Comparison of ENCODE assay signal across 8 cellular contexts in the genomic region with DNA sequence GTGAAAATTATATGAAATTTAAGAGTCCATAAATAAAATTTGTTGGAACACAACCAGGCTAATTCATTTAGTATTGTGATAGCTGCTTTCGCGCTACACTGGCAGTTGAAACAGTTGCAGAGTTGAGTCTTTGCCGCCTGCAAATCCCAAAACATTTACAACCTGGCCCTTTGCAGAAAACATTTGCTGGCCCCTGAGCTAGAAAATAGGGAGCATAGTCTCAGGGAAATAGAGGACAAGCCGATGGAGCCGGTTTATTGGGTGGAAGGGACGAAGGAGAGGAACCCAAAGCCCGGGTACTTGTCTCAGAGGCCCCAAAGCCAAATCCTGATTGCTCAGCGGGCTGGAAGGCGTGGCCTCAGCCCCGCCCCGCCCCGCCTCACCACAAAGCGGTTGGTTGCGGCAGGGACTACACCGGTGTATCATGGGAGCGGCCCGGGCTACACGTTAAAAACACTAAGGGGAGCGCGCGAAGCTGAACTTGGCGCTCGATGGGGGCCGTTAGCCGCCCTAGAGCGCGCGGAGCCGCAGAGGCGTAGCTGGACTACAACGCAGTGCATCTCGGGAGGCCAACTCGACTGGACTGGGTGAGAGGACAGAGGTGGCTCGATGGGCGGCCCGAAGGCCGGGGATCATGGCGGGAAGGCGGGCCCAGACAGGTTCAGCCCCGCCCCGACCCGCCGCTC. TPM values are rescaled to one million over a fixed set of nuclear protein-coding genes. Genes with fewer than 3 reads are reported as not detected.
A peak's percentile ranks its signal among the peaks of the same experiment; 100 is the strongest.
DNase-seq lines count a peak whose midpoint lies in the region; ATAC-seq lines count a peak whose summit lies in the region.

No MANE protein-coding gene starts in this region.

- no peaks in the 10 kb centered on the region for H3K9me3 Mint-ChIP-seq in activated CD4-positive, alpha-beta T cell treated with anti-CD3 and anti-CD28 coated beads, Interleukin-2, amount 10 ng/mL, durations not matched to agents 24 days and 14 days

- H3K4me1 Mint-ChIP-seq in activated CD4-positive, alpha-beta T cell treated with anti-CD3 and anti-CD28 coated beads, Interleukin-2, amount 10 ng/mL, durations not matched to agents 24 days and 14 days = peaks cover 20% of the 10 kb centered on the region

- peaks cover 17% of the 10 kb centered on the region for H3K36me3 Mint-ChIP-seq in activated CD4-positive, alpha-beta T cell treated with anti-CD3 and anti-CD28 coated beads, Interleukin-2, amount 10 ng/mL, durations not matched to agents 24 days and 14 days (ENCODE audit: low read depth)

- H3K27ac ChIP-seq in BLaER1 treated with 17β-estradiol and CSF1 and Interleukin-3, amounts not matched to agents 10 nM and 100 nM = peak overlapping the region; percentile 60 to 87 (median 83); a peak in 21 of 22 replicates

- peak; percentile 98 to 99 for DNase-seq in NCI-H526 (lab: John Stamatoyannopoulos, UW)
- DNase-seq in activated CD4-positive, alpha-beta T cell treated with anti-CD3 and anti-CD28 coated beads, Interleukin-2, amount 10 ng/mL, durations not matched to agents 24 days and 14 days = peak; percentile 98
- DNase-seq in dedifferentiated amniotic fluid mesenchymal stem cell (ENCODE audit: extremely low spot score) = peak; percentile 76
- DNase-seq in left lobe of liver (ENCODE audit: low spot score) = peak; percentile 94
- peak; percentile 87 to 90 for DNase-seq in stimulated activated CD4-positive, alpha-beta T cell treated with anti-CD3 and anti-CD28 coated beads, Interleukin-2, amount 100 ng/mL, for 24 hours

- H3K4me3 ChIP-seq in BLaER1 treated with 17β-estradiol and CSF1 and Interleukin-3, amounts not matched to agents 10 nM and 100 nM = peak overlapping the region; percentile 72 to 90 (median 80)

- H3K4me2 ChIP-seq in BLaER1 treated with 17β-estradiol and CSF1 and Interleukin-3, amounts not matched to agents 10 nM and 100 nM = peak overlapping the region; percentile 84 to 100 (median 98)

- peak overlapping the region; percentile 93 for H3K4me3 Mint-ChIP-seq in activated CD4-positive, alpha-beta T cell treated with anti-CD3 and anti-CD28 coated beads, Interleukin-2, amount 10 ng/mL, durations not matched to agents 24 days and 14 days

- intact Hi-C loops in activated CD4-positive, alpha-beta T cell treated with anti-CD3 and anti-CD28 coated beads, Interleukin-2, amount 10 ng/mL, durations not matched to agents 24 days and 14 days (cut with micrococcal nuclease) = loop anchor here (1.0 to 2.0 kb wide), 6 partner anchors 13 to 124 kb away; a partner anchor contains a TSS

- peaks cover 0 to 44% (median 23%) of the 10 kb centered on the region in 11 experiments; a peak in 15 of 22 replicates for H4K20me1 ChIP-seq in BLaER1 treated with 17β-estradiol and CSF1 and Interleukin-3, amounts not matched to agents 10 nM and 100 nM

- no peaks in the 10 kb centered on the region for H3K27me3 Mint-ChIP-seq in activated CD4-positive, alpha-beta T cell treated with anti-CD3 and anti-CD28 coated beads, Interleukin-2, amount 10 ng/mL, durations not matched to agents 24 days and 14 days

- H3K27me3 ChIP-seq in BLaER1 treated with 17β-estradiol and CSF1 and Interleukin-3, amounts not matched to agents 10 nM and 100 nM = peaks cover 0 to 2% (median 0%) of the 10 kb centered on the region in 11 experiments; a peak in 2 of 22 replicates

- peak overlapping the region; percentile 95 for H3K27ac Mint-ChIP-seq in activated CD4-positive, alpha-beta T cell treated with anti-CD3 and anti-CD28 coated beads, Interleukin-2, amount 10 ng/mL, durations not matched to agents 24 days and 14 days

- peak overlapping the region; percentile 75 to 86 (median 82) for H3K9ac ChIP-seq in BLaER1 treated with 17β-estradiol and CSF1 and Interleukin-3, amounts not matched to agents 10 nM and 100 nM

- H3K9me3 ChIP-seq in BLaER1 treated with 17β-estradiol and CSF1 and Interleukin-3, amounts not matched to agents 10 nM and 100 nM (replicated peaks in 1 of 11) = no peaks in the 10 kb centered on the region

- peaks cover 58 to 68% (median 66%) of the 10 kb centered on the region in 10 experiments for H3K4me1 ChIP-seq in BLaER1 treated with 17β-estradiol and CSF1 and Interleukin-3, amounts not matched to agents 10 nM and 100 nM

- H3K36me3 ChIP-seq in BLaER1 treated with 17β-estradiol and CSF1 and Interleukin-3, amounts not matched to agents 10 nM and 100 nM = peaks cover 27 to 55% (median 38%) of the 10 kb centered on the region in 11 experiments; a peak in 21 of 22 replicates

- ATAC-seq in GM19328 (IDR thresholded peaks at IDR 0.05; ENCODE audit: unreplicated experiment) (peak; percentile 79), HG03469 (IDR thresholded peaks at IDR 0.05; ENCODE audit: unreplicated experiment) (peak; percentile 54), left lobe of liver (peak; percentile 93)

RNA-seq across cellular contexts. Expression of a gene that starts 0.3 kb away (rescaled TPM):
- 16.3 and 18.0 TPM in 2 replicates for total RNA-seq in activated CD4-positive, alpha-beta T cell treated with anti-CD3 and anti-CD28 coated beads, Interleukin-2, amount 10 ng/mL, durations not matched to agents 24 days and 14 days
- 5.7 TPM for total RNA-seq in left lobe of liver

RNA-seq across cellular contexts. Expression of a gene that starts 13.4 kb away (rescaled TPM):
- 15.9 and 17.9 TPM in 2 replicates for total RNA-seq in activated CD4-positive, alpha-beta T cell treated with anti-CD3 and anti-CD28 coated beads, Interleukin-2, amount 10 ng/mL, durations not matched to agents 24 days and 14 days
- 8.8 TPM for total RNA-seq in left lobe of liver

RNA-seq across cellular contexts. Expression of a gene that starts 17.7 kb away (rescaled TPM):
- total RNA-seq in activated CD4-positive, alpha-beta T cell treated with anti-CD3 and anti-CD28 coated beads, Interleukin-2, amount 10 ng/mL, durations not matched to agents 24 days and 14 days = 12.5 and 13.0 TPM in 2 replicates
- total RNA-seq in left lobe of liver = 0.78 TPM

RNA-seq across cellular contexts. Expression of a gene that starts 26.7 kb away (rescaled TPM):
- total RNA-seq in activated CD4-positive, alpha-beta T cell treated with anti-CD3 and anti-CD28 coated beads, Interleukin-2, amount 10 ng/mL, durations not matched to agents 24 days and 14 days = 78.8 and 87.9 TPM in 2 replicates
- 8.9 TPM for total RNA-seq in left lobe of liver

RNA-seq across cellular contexts. Expression of a gene that starts 43.2 kb away (rescaled TPM):
- 94.4 and 95.1 TPM in 2 replicates for total RNA-seq in activated CD4-positive, alpha-beta T cell treated with anti-CD3 and anti-CD28 coated beads, Interleukin-2, amount 10 ng/mL, durations not matched to agents 24 days and 14 days
- total RNA-seq in left lobe of liver = 0.75 TPM

Comparison
In these comparisons a context has a peak if more than half of its experiments do, and no peak if none do; other contexts are left out.
1. Peak in every context shown above with its lines: DNase-seq, ATAC-seq, H3K4me3 ChIP-seq and H3K27ac ChIP-seq.